Comparison of ENCODE assay signal across 8 cellular contexts in the genomic region with DNA sequence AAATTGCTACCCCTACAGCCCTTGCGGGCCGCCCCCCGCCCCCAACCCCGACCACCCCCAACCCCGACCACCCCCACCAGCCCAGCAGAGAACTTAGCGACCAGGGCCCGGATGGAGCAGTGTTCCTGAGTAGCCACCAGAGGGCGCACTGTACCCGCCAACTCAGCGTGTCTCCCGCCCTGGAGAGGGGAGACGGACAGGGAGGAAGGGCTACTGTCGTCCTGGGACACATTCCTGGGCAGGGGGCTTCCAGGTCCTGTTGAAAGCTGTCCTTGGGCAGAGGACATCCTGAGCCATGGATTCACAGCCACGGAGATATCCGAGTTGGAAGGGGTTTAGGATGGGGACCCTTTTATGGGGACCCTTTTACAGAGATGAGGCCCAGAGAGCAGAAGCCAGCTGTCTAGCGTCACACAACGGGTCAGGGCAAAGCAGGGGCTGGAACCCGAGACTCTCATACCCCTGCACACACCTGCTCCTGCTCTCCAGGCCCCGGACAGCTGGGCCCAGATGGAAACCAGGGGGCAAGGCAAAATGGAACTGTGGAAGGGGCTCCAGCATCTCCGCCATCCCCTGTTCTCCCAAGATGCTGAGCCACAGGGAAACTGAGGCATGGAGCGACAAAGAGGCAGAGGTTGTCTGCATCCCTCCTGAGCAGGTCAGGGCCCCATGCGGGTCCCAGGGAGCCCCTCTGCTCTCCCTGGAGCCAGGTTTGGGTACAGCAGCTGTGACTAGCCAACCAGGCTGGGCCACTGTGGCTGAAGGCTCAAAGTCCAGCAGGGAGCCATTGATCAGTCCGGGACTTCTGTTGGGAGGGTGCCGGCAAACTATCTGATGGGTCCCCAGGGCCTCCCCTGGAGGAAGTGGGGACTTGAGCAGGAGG. TPM values are rescaled to one million over a fixed set of nuclear protein-coding genes. Genes with fewer than 3 reads are reported as not detected.
DNase-seq lines count a peak whose midpoint lies in the region; ATAC-seq and TF ChIP-seq lines count a peak whose summit lies in the region.

No MANE protein-coding gene starts in this region.

- peaks cover 14 to 42% of the 10 kb centered on the region in 2 experiments; a peak in 3 of 4 replicates for H3K4me1 ChIP-seq in HCT116 (ENCODE audit: control insufficient read depth in 1 of 2, insufficient read depth in 2 of 2, low read length in 2 of 2)
- H3K4me1 ChIP-seq in left lung, result peaks cover 0 to 46% of the 10 kb centered on the region in 2 donors

- TF ChIP-seq RAD21 in HCT116 (IDR thresholded peaks at IDR 0.05; ENCODE audit: low read depth), result peak; percentile 91

- H3K9me3 ChIP-seq in HCT116 (ENCODE audit: control insufficient read depth in 1 of 2, insufficient read depth in 1 of 2, low read depth in 1 of 2, low read length in 2 of 2), result no peaks in the 10 kb centered on the region
- H3K9me3 ChIP-seq in left lung, result no peaks in the 10 kb centered on the region

- DNase-seq in COR-L47 (lab: John Stamatoyannopoulos, UW), result peak; percentile 15
- DNase-seq in HCT116 (ENCODE audit: low read depth, low spot score), result no peak
- DNase-seq in NCI-H2196 treated with DMSO at 0.1 percent for 48 hours (lab: John Stamatoyannopoulos, UW; ENCODE audit: unreplicated experiment), result peak; percentile 42
- peak; percentile 68 to 79 for DNase-seq in activated CD4-positive, alpha-beta T cell treated with anti-CD3 and anti-CD28 coated beads for 4 hours
- no peak for DNase-seq in chondrocyte (ENCODE audit: low spot score)
- DNase-seq in left lung, result peak; percentile 82 to 92
- DNase-seq in stimulated activated CD4-positive, alpha-beta T cell treated with anti-CD3 and anti-CD28 coated beads, TNF-alpha, amount 100 ng/mL, for 48 hours (ENCODE audit: low read depth in 3 of 3), result peak; percentile 54 to 77 (median 61)

- CTCF ChIA-PET in HCT116 (lab: Charles Lee), result interaction anchor here (1.0 to 6.3 kb wide), 17 partner anchors 11 to 402 kb away, joined by 3 to 95 read pairs (median 5); no protein-coding TSS in a partner anchor

- H4K20me1 ChIP-seq in HCT116 (ENCODE audit: insufficient read depth), result no peaks in the 10 kb centered on the region

- H3K4me3 Mint-ChIP-seq in chondrocyte (ENCODE audit: unreplicated experiment), result no peak overlapping the region

- ATAC-seq in HCT116 (peak; percentile 78), left lung (peak; percentile 90), HG03025 (IDR thresholded peaks at IDR 0.05; ENCODE audit: low FRiP score, unreplicated experiment) (no peak)

- peak; percentile 63 to 77 (median 75) for TF ChIP-seq CTCF in HCT116 (IDR thresholded peaks at IDR 0.05 in 2 of 3, conservative IDR thresholded peaks at IDR 0.05 in 1 of 3; ENCODE audit: borderline replicate concordance in 1 of 3, insufficient read depth in 1 of 3, low read depth in 2 of 3, low read length in 2 of 3)
- peak; percentile 76 for TF ChIP-seq CTCF in chondrocyte (IDR thresholded peaks at IDR 0.05)
- TF ChIP-seq CTCF in left lung (IDR thresholded peaks at IDR 0.05), result peak; percentile 65 to 73

- H3K27ac ChIP-seq in HCT116 (ENCODE audit: low read depth, low read length) (peak overlapping the region; percentile 6; the same call in 1 of the 2 replicates), left lung (peak overlapping the region in 1 of 2 donors; percentile 45)

- H3K9me2 ChIP-seq in HCT116 (ENCODE audit: insufficient read depth), result no peaks in the 10 kb centered on the region

- H3K27me3 Mint-ChIP-seq in chondrocyte (ENCODE audit: low read depth), result peaks cover 5% of the 10 kb centered on the region

- H3K4me2 ChIP-seq in HCT116 (ENCODE audit: low read length), result peak overlapping the region; percentile 70

- H3K27ac Mint-ChIP-seq in chondrocyte (ENCODE audit: unreplicated experiment), result no peak overlapping the region

- RAD21 ChIA-PET in HCT116 (lab: Charles Lee; ENCODE audit: low non-redundant PET in 1 of 2, low total read pairs in 2 of 2, uncharacterized antibody in 2 of 2, unreplicated experiment in 2 of 2), result interaction anchor here (0.6 to 1.6 kb wide), 4 partner anchors 8 to 128 kb away, joined by 3 to 6 read pairs (median 4); no protein-coding TSS in a partner anchor

- H3K9ac ChIP-seq in HCT116 (ENCODE audit: low read length), result peak overlapping the region; percentile 51

- POLR2A ChIA-PET in HCT116 (lab: Charles Lee), result interaction anchor here (1.0 to 2.0 kb wide), 3 partner anchors 63 to 128 kb away, joined by 3 to 11 read pairs (median 10); no protein-coding TSS in a partner anchor

- H3K79me2 ChIP-seq in HCT116 (ENCODE audit: insufficient read depth, low read length), result no peaks in the 10 kb centered on the region

- no peaks in the 10 kb centered on the region for H3K27me3 ChIP-seq in HCT116 (ENCODE audit: insufficient read depth, low read length)
- H3K27me3 ChIP-seq in left lung, result no peaks in the 10 kb centered on the region

- peaks cover 7% of the 10 kb centered on the region for H3K4me1 Mint-ChIP-seq in chondrocyte (ENCODE audit: low read depth)

- no peaks in the 10 kb centered on the region for H3K9me3 Mint-ChIP-seq in chondrocyte (ENCODE audit: low read depth)

- peak overlapping the region in 1 of 2 experiments; percentile 20; a peak in 1 of 4 replicates for H3K4me3 ChIP-seq in HCT116 (replicated peaks in 1 of 2; ENCODE audit: low read depth in 1 of 2, low read length in 2 of 2)
- no peak overlapping the region for H3K4me3 ChIP-seq in left lung

- intact Hi-C loops in HCT116 (cut with micrococcal nuclease), result loop anchor here (1.0 to 5.0 kb wide), 3 partner anchors 63 to 145 kb away; no protein-coding TSS in a partner anchor
- intact Hi-C loops in left lung (cut with DNase I), result loop anchor here in 1 of 2 donors (5.0 kb wide), 1 partner anchor 130 kb away; no protein-coding TSS in a partner anchor

- peak overlapping the region; percentile 85 for H2AFZ ChIP-seq in HCT116 (ENCODE audit: low read depth, low read length, poor library complexity, severe bottlenecking)

- H3K36me3 Mint-ChIP-seq in chondrocyte (ENCODE audit: low read depth), result no peaks in the 10 kb centered on the region

- no peaks in the 10 kb centered on the region for H3K36me3 ChIP-seq in HCT116 (ENCODE audit: control insufficient read depth in 1 of 2, insufficient read depth in 2 of 2, low read length in 2 of 2)
- H3K36me3 ChIP-seq in left lung, result no peaks in the 10 kb centered on the region

- BruUV-seq in HCT116 (replicated peaks; lab: Mats Ljungman, UMichigan), result no TSS peak

- TF ChIP-seq POLR2A in HCT116 (IDR thresholded peaks at IDR 0.05; ENCODE audit: borderline replicate concordance, extremely low read depth, insufficient read depth, insufficient read length), result no peak

TF ChIP-seq in HCT116, 20 proteins besides CTCF, POLR2A, EP300 and RAD21:
- TF ChIP-seq EZH2phosphoT487 (IDR thresholded peaks at IDR 0.05; ENCODE audit: borderline replicate concordance), result no peak
- TF ChIP-seq POLR2AphosphoS5 (IDR thresholded peaks at IDR 0.05; ENCODE audit: low read depth, low read length), result no peak
- TF ChIP-seq, protein P1, sequence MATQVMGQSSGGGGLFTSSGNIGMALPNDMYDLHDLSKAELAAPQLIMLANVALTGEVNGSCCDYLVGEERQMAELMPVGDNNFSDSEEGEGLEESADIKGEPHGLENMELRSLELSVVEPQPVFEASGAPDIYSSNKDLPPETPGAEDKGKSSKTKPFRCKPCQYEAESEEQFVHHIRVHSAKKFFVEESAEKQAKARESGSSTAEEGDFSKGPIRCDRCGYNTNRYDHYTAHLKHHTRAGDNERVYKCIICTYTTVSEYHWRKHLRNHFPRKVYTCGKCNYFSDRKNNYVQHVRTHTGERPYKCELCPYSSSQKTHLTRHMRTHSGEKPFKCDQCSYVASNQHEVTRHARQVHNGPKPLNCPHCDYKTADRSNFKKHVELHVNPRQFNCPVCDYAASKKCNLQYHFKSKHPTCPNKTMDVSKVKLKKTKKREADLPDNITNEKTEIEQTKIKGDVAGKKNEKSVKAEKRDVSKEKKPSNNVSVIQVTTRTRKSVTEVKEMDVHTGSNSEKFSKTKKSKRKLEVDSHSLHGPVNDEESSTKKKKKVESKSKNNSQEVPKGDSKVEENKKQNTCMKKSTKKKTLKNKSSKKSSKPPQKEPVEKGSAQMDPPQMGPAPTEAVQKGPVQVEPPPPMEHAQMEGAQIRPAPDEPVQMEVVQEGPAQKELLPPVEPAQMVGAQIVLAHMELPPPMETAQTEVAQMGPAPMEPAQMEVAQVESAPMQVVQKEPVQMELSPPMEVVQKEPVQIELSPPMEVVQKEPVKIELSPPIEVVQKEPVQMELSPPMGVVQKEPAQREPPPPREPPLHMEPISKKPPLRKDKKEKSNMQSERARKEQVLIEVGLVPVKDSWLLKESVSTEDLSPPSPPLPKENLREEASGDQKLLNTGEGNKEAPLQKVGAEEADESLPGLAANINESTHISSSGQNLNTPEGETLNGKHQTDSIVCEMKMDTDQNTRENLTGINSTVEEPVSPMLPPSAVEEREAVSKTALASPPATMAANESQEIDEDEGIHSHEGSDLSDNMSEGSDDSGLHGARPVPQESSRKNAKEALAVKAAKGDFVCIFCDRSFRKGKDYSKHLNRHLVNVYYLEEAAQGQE (IDR thresholded peaks at IDR 0.05; ENCODE audit: low read depth), result no peak
- no peak for TF ChIP-seq TCF7L2 (IDR thresholded peaks at IDR 0.05; ENCODE audit: borderline replicate concordance, extremely low read depth, insufficient read depth, insufficient read length)
- no peak for TF ChIP-seq EGR1 (IDR thresholded peaks at IDR 0.05; ENCODE audit: low read depth)
- TF ChIP-seq SRF (IDR thresholded peaks at IDR 0.05; ENCODE audit: low read depth), result no peak

RNA-seq across cellular contexts. Expression of a gene that starts 25.0 kb away (rescaled TPM):
- 1.5 TPM for total RNA-seq in HCT116 (2021; ENCODE audit: unreplicated experiment)
- 0.11 and 0.14 TPM in 2 replicates for polyA plus RNA-seq in HCT116 (2012)
- 0.15 to 0.17 TPM in 2 of 3 replicates, not detected in the other for total RNA-seq in chondrocyte
- total RNA-seq in left lung, result 100 to 1,000 TPM; 185 to 513 TPM

RNA-seq across cellular contexts. Expression of a gene that starts 59.2 kb away (rescaled TPM):
- total RNA-seq in HCT116 (2021; ENCODE audit: unreplicated experiment), result 0.12 TPM
- 0.05 and 0.18 TPM in 2 replicates for polyA plus RNA-seq in HCT116 (2012)
- total RNA-seq in chondrocyte, result 0.19 to 0.82 TPM (median 0.47 TPM) in 3 replicates
- total RNA-seq in left lung, result under 1 TPM in 1 of 2 donors, not detected in 1; 0.08 TPM

Comparison
In these comparisons a context has a peak if more than half of its experiments do, and no peak if none do; other contexts are left out.
1. DNase-seq: peak in COR-L47 (single experiment), NCI-H2196 treated with DMSO at 0.1 percent for 48 hours (single experiment), activated CD4-positive, alpha-beta T cell treated with anti-CD3 and anti-CD28 coated beads for 4 hours (2 of 2), left lung (2 of 2) and stimulated activated CD4-positive, alpha-beta T cell treated with anti-CD3 and anti-CD28 coated beads, TNF-alpha, amount 100 ng/mL, for 48 hours (3 of 3); none in HCT116 (single experiment) and chondrocyte (single experiment).
2. RNA of a gene that starts 25.0 kb away (total RNA-seq): 185 to 513 TPM in left lung; 1.5 TPM in HCT116 (single experiment) and 0.15 to 0.17 TPM in chondrocyte; every median in the first group is over 10 times any median in the second.
3. Peak in every context shown above with its lines, with median percentiles within 50 percentile points of each other: CTCF ChIP-seq.